28 cellular contexts compared by ENCODE assay signal in the genomic region with DNA sequence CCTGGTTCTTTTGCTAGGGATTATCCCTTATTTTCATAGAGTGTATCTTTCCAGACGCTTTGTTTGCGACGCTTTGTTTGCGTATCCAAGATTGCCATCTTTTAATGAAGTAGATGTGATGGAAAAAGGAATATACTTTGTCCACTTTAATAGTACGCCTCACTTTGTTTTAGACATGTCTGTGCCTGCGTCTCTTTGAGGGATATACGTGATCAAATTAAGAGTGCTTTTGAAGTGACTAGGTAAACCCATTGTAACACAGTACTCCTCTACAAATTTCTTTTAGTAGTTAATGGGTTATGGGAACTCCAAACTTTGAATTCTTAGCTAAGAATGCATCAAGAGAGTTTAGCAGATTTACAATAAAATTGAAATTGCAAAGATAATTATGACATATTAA.
"Had no signal": no experiment of that assay in that cellular context is flagged by ENCODE, and none has a peak within 500 bp of the region (broad histone marks: within the 10 kb centered on the region; RNA-seq: fewer than 3 reads in every experiment).

No MANE protein-coding gene starts in this region.

- H3K9me3 Mint-ChIP-seq: activated CD4-positive, alpha-beta T cell treated with anti-CD3 and anti-CD28 coated beads, Interleukin-2, amount 10 ng/mL, durations not matched to agents 24 days and 14 days; activated CD8-positive, alpha-beta T cell treated with anti-CD3 and anti-CD28 coated beads for 36 hours; activated naive CD8-positive, alpha-beta T cell treated with anti-CD3 and anti-CD28 coated beads for 36 hours; activated T-cell treated with anti-CD3 and anti-CD28 coated beads, Interleukin-2, amount 50 U/mL, for 72 hours; activated T-helper 17 cell treated with anti-CD3 and anti-CD28 coated beads, Interleukin-2, amount 50 U/mL, for 72 hours; central memory CD8-positive, alpha-beta T cell; T-helper 1 cell treated with Interleukin-12 subunit alpha and Interleukin-12 subunit beta and Interleukin-4 antibody, amounts not matched to agents 30 μg/mL and 1 μg/mL, for 36 hours; T-helper 2 cell treated with Interferon-gamma antibody and Interleukin-4, amounts not matched to agents 5 μg/mL and 100 μg/mL, for 36 hours had no signal

- H3K36me3 ChIP-seq: cardiac muscle cell had no signal

- H3K4me3 Mint-ChIP-seq: activated CD4-positive, alpha-beta T cell treated with anti-CD3 and anti-CD28 coated beads, Interleukin-2, amount 10 ng/mL, durations not matched to agents 24 days and 14 days; activated CD8-positive, alpha-beta T cell treated with anti-CD3 and anti-CD28 coated beads for 36 hours; activated naive CD8-positive, alpha-beta T cell treated with anti-CD3 and anti-CD28 coated beads for 36 hours; activated T-cell treated with anti-CD3 and anti-CD28 coated beads, Interleukin-2, amount 50 U/mL, for 72 hours; activated T-helper 17 cell treated with anti-CD3 and anti-CD28 coated beads, Interleukin-2, amount 50 U/mL, for 72 hours; central memory CD8-positive, alpha-beta T cell; T-helper 1 cell treated with Interleukin-12 subunit alpha and Interleukin-12 subunit beta and Interleukin-4 antibody, amounts not matched to agents 30 μg/mL and 1 μg/mL, for 36 hours; T-helper 2 cell treated with Interferon-gamma antibody and Interleukin-4, amounts not matched to agents 5 μg/mL and 100 μg/mL, for 36 hours had no signal

- DNase-seq: activated CD4-positive, alpha-beta T cell treated with anti-CD3 and anti-CD28 coated beads, Interleukin-2, amount 10 ng/mL, durations not matched to agents 24 days and 14 days; activated CD4-positive, alpha-beta T cell treated with anti-CD3 and anti-CD28 coated beads, Interleukin-2, amount 50 U/mL, for 4 hours; activated CD8-positive, alpha-beta T cell treated with anti-CD3 and anti-CD28 coated beads for 36 hours; activated effector memory CD4-positive, alpha-beta T cell treated with anti-CD3 and anti-CD28 coated beads, Interleukin-2, amount 50 U/mL, for 16 hours; activated naive CD4-positive, alpha-beta T cell; activated naive CD4-positive, alpha-beta T cell treated with anti-CD3 and anti-CD28 coated beads, Interleukin-2, amount 50 U/mL, for 16 hours; activated naive CD8-positive, alpha-beta T cell treated with anti-CD3 and anti-CD28 coated beads for 36 hours; activated T-cell treated with anti-CD3 and anti-CD28 coated beads, Interleukin-2, amount 50 U/mL, for 1 hour; activated T-cell treated with anti-CD3 and anti-CD28 coated beads, Interleukin-2, amount 50 U/mL, for 72 hours; amniotic stem cell; aorta; brain microvascular endothelial cell; Kasumi-1; MM.1S; MV-4-11; NCI-H1092; NCI-H1417 treated with DMSO at 0.1 percent for 48 hours; NCI-H1930; NCI-H2081 treated with DMSO at 0.1 percent for 48 hours; NCI-H2171; SHP77 treated with DMSO at 0.1 percent for 48 hours; SK-N-SH had no signal

- H3K27ac Mint-ChIP-seq: activated CD4-positive, alpha-beta T cell treated with anti-CD3 and anti-CD28 coated beads, Interleukin-2, amount 10 ng/mL, durations not matched to agents 24 days and 14 days; activated naive CD8-positive, alpha-beta T cell treated with anti-CD3 and anti-CD28 coated beads for 36 hours; activated T-helper 17 cell treated with anti-CD3 and anti-CD28 coated beads, Interleukin-2, amount 50 U/mL, for 72 hours; T-helper 1 cell treated with Interleukin-12 subunit alpha and Interleukin-12 subunit beta and Interleukin-4 antibody, amounts not matched to agents 30 μg/mL and 1 μg/mL, for 36 hours; T-helper 2 cell treated with Interferon-gamma antibody and Interleukin-4, amounts not matched to agents 5 μg/mL and 100 μg/mL, for 36 hours had no signal

- H3K9ac ChIP-seq: SK-N-SH had no signal

- H3K27ac ChIP-seq: brain microvascular endothelial cell, SJSA1 had no signal

- H3K9me3 ChIP-seq: SJSA1, SK-N-SH had no signal

- H3K4me3 ChIP-seq: cardiac muscle cell, SJSA1 had no signal

- H3K27me3 ChIP-seq: brain microvascular endothelial cell, cardiac muscle cell, SJSA1 had no signal

- H3K27me3 Mint-ChIP-seq: activated CD4-positive, alpha-beta T cell treated with anti-CD3 and anti-CD28 coated beads, Interleukin-2, amount 10 ng/mL, durations not matched to agents 24 days and 14 days; activated CD8-positive, alpha-beta T cell treated with anti-CD3 and anti-CD28 coated beads for 36 hours; activated naive CD8-positive, alpha-beta T cell treated with anti-CD3 and anti-CD28 coated beads for 36 hours; activated T-helper 17 cell treated with anti-CD3 and anti-CD28 coated beads, Interleukin-2, amount 50 U/mL, for 72 hours; central memory CD8-positive, alpha-beta T cell had no signal

- H3K4me2 ChIP-seq: SK-N-SH had no signal
